8 cellular contexts compared by ENCODE assay signal in genomic region chr7:30796105-30796869, GRCh38. TPM values are rescaled to one million over a fixed set of nuclear protein-coding genes. Genes with fewer than 3 reads are reported as not detected.
A peak's percentile ranks its signal among the peaks of the same experiment; 100 is the strongest.
DNase-seq lines count a peak whose midpoint lies in the region; TF ChIP-seq lines count a peak whose summit lies in the region.
"Had no signal": no experiment of that assay in that cellular context is flagged by ENCODE, and none has a peak within 500 bp of the region (broad histone marks: within the 10 kb centered on the region; RNA-seq: fewer than 3 reads in every experiment).

No MANE protein-coding gene starts in this region.

- H3K27ac ChIP-seq in skeletal muscle tissue (ENCODE audit: low read depth, low read length) (peak overlapping the region; percentile 25), mesendoderm (ENCODE audit: low read depth, low read length) (no peak overlapping the region)

- no peak overlapping the region for H3K56ac ChIP-seq in mesendoderm (ENCODE audit: low read length)

- H3K36me3 ChIP-seq in skeletal muscle tissue (ENCODE audit: control insufficient read depth in 3 of 3, insufficient read depth in 3 of 3, low read length in 3 of 3) (peaks cover 1 to 8% (median 2%) of the 10 kb centered on the region in 3 donors), mesendoderm (ENCODE audit: control insufficient read depth, insufficient read depth, low read length) (no peaks in the 10 kb centered on the region)

- H3K79me1 ChIP-seq in mesendoderm (ENCODE audit: low read length) = no peaks in the 10 kb centered on the region

- no peak for TF ChIP-seq CTCF in GM13976 (IDR thresholded peaks at IDR 0.05; ENCODE audit: borderline replicate concordance, control extremely low read depth, extremely low read depth, insufficient read depth, missing control alignments)

- no peak overlapping the region for H4K5ac ChIP-seq in mesendoderm (ENCODE audit: low read length)

- H3K9me3 ChIP-seq in skeletal muscle tissue (ENCODE audit: control insufficient read depth in 3 of 3, low read length in 3 of 3) = no peaks in the 10 kb centered on the region

- H3K27me3 ChIP-seq in skeletal muscle tissue (ENCODE audit: control insufficient read depth in 3 of 3, insufficient read depth in 3 of 3, low read length in 3 of 3) (no peaks in the 10 kb centered on the region), mesendoderm (ENCODE audit: insufficient read depth, low read length, poor library complexity) (no peaks in the 10 kb centered on the region)

- no peak overlapping the region for H2AK5ac ChIP-seq in mesendoderm (ENCODE audit: low read length)

- no peak overlapping the region for H4K8ac ChIP-seq in mesendoderm (ENCODE audit: low read depth, low read length)

- H3K79me2 ChIP-seq in mesendoderm (ENCODE audit: control insufficient read depth, insufficient read depth, low read length) = no peaks in the 10 kb centered on the region

- H2BK5ac ChIP-seq in mesendoderm (ENCODE audit: low read length) = no peak overlapping the region

- H2BK120ac ChIP-seq in mesendoderm (ENCODE audit: low read depth, low read length) = no peak overlapping the region

- peak; percentile 56 for DNase-seq in GM04504 (ENCODE audit: low read depth)
- peak; percentile 76 for DNase-seq in M059J (ENCODE audit: low read depth)
- DNase-seq in fibroblast of gingiva (ENCODE audit: low read depth) = peak; percentile 24
- DNase-seq in mesendoderm = no peak
- DNase-seq in GM13976 (ENCODE audit: low spot score) = no peak
- no peak for DNase-seq in SKM-1 (lab: John Stamatoyannopoulos, UW; ENCODE audit: unreplicated experiment)
- DNase-seq: NCI-H1417 had no signal

- H3K4me1 ChIP-seq in skeletal muscle tissue (ENCODE audit: control insufficient read depth in 3 of 3, insufficient read depth in 3 of 3, low read length in 3 of 3) (peaks cover 21 to 39% (median 31%) of the 10 kb centered on the region in 3 donors), mesendoderm (ENCODE audit: control insufficient read depth, low read depth, low read length) (no peaks in the 10 kb centered on the region)

- no peak overlapping the region for H3K4me3 ChIP-seq in skeletal muscle tissue (ENCODE audit: low read length in 3 of 3)
- no peak overlapping the region for H3K4me3 ChIP-seq in mesendoderm (ENCODE audit: low read length)

- no CpG with 5 or more reads among the region's 1 CpG for WGBS in mesendoderm (ENCODE audit: extremely low coverage, insufficient coverage, low lambda C conversion rate)

- in situ Hi-C loops in GM13976 (cut with MboI; ENCODE audit: low sequenced_read_pairs, unreplicated experiment) = loop anchor here (5.0 kb wide), 1 partner anchor 181 kb away; no protein-coding TSS in a partner anchor

- no peak overlapping the region for H3K23ac ChIP-seq in mesendoderm (ENCODE audit: low read length)

- no peak overlapping the region for H3K4ac ChIP-seq in mesendoderm (ENCODE audit: low read depth, low read length)

- no peak overlapping the region for H2BK15ac ChIP-seq in mesendoderm (replicated peaks; ENCODE audit: low read depth)

- H3K18ac ChIP-seq in mesendoderm (ENCODE audit: low read length) = no peak overlapping the region

- no peak overlapping the region for H3K4me2 ChIP-seq in mesendoderm (ENCODE audit: low read length)

- H3K9ac ChIP-seq in skeletal muscle tissue (ENCODE audit: low read depth in 1 of 3, low read length in 3 of 3) (no peak overlapping the region), mesendoderm (ENCODE audit: low read length) (no peak overlapping the region)

RNA-seq across cellular contexts. Expression of gene MINDY4, which starts 25.1 kb away (rescaled TPM):
- 1.8 and 3.3 TPM in 2 replicates for total RNA-seq in M059J (2014; rRNA removed; shearing (Covaris generic))
- 7.8 TPM for total RNA-seq in skeletal muscle tissue
- 2.2 TPM for polyA plus RNA-seq in mesendoderm (2013, experiment 1 of 2)
- 2.1 TPM for polyA plus RNA-seq in mesendoderm (2013, experiment 2 of 2)

RNA-seq across cellular contexts. Expression of gene INMT, which starts 44.4 kb away (rescaled TPM):
- total RNA-seq in M059J (2014; rRNA removed; shearing (Covaris generic)) = 0.22 TPM in 1 of 2 replicates, not detected in the other
- 35.5 TPM for total RNA-seq in skeletal muscle tissue
- polyA plus RNA-seq in mesendoderm (2013, experiment 1 of 2) = 0.03 TPM
- polyA plus RNA-seq in mesendoderm (2013, experiment 2 of 2) = 0.01 TPM

Comparison
In these comparisons a context has a peak if more than half of its experiments do, and no peak if none do; other contexts are left out.
1. DNase-seq: peak in GM04504 (single experiment), M059J (single experiment) and fibroblast of gingiva (single experiment); none in mesendoderm (single experiment), GM13976 (single experiment) and SKM-1 (single experiment).
2. RNA of gene INMT, which starts 44.4 kb away (total RNA-seq): 35.5 TPM in skeletal muscle tissue (single experiment); 0.22 TPM in M059J; every median in the first group is over 10 times any median in the second.